Comparison of ENCODE assay signal across 16 cellular contexts in the genomic region with DNA sequence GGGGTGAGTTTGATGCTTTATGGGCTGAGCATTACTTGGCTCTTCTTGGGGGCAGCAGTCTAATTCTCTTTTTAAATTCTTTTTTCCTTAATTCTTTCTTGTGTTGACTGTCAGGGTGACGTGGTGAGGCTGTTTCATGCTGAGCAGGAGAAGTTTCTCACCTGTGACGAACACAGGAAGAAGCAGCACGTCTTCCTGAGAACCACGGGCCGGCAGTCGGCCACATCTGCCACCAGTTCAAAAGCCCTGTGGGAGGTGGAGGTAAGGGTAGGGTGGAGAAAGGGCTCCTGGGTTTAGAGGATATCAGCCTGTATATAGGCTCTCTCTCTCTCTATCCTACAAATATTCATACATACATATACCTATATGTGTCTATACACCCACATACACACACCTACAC.
DNase-seq lines count a peak whose midpoint lies in the region; ATAC-seq and TF ChIP-seq lines count a peak whose summit lies in the region.
"Had no signal": no experiment of that assay in that cellular context is flagged by ENCODE, and none has a peak within 500 bp of the region (broad histone marks: within the 10 kb centered on the region; RNA-seq: fewer than 3 reads in every experiment).

No MANE protein-coding gene starts in this region.

- no peak overlapping the region for H3K4me3 Mint-ChIP-seq in activated CD4-positive, alpha-beta T cell treated with anti-CD3 and anti-CD28 coated beads, Interleukin-2, amount 10 ng/mL, durations not matched to agents 7 days and 5 days
- no peak overlapping the region for H3K4me3 Mint-ChIP-seq in CD4-positive, alpha-beta T cell
- no peak overlapping the region for H3K4me3 Mint-ChIP-seq in activated CD4-positive, alpha-beta memory T cell treated with anti-CD3 and anti-CD28 coated beads, Interleukin-2, amount 10 ng/mL, durations not matched to agents 7 days and 5 days
- no peak overlapping the region for H3K4me3 Mint-ChIP-seq in immature natural killer cell

- 59% methylated on average over 4 of the region's 6 CpGs for WGBS in right lobe of liver (ENCODE audit: insufficient coverage, low coverage, low lambda C conversion rate, missing lambda C conversion rate)

- H3K4me1 Mint-ChIP-seq in activated CD4-positive, alpha-beta T cell treated with anti-CD3 and anti-CD28 coated beads, Interleukin-2, amount 10 ng/mL, durations not matched to agents 7 days and 5 days: peaks cover 20% of the 10 kb centered on the region
- peaks cover 13% of the 10 kb centered on the region for H3K4me1 Mint-ChIP-seq in CD4-positive, alpha-beta T cell (ENCODE audit: low read depth)
- peaks cover 11% of the 10 kb centered on the region for H3K4me1 Mint-ChIP-seq in activated CD4-positive, alpha-beta memory T cell treated with anti-CD3 and anti-CD28 coated beads, Interleukin-2, amount 10 ng/mL, durations not matched to agents 7 days and 5 days
- H3K4me1 Mint-ChIP-seq in immature natural killer cell: peaks cover 7 to 9% of the 10 kb centered on the region in 2 donors

- peak overlapping the region; percentile 68 for H3K27ac Mint-ChIP-seq in activated CD4-positive, alpha-beta T cell treated with anti-CD3 and anti-CD28 coated beads, Interleukin-2, amount 10 ng/mL, durations not matched to agents 7 days and 5 days
- H3K27ac Mint-ChIP-seq in CD4-positive, alpha-beta T cell: peak overlapping the region; percentile 73
- H3K27ac Mint-ChIP-seq in activated CD4-positive, alpha-beta memory T cell treated with anti-CD3 and anti-CD28 coated beads, Interleukin-2, amount 10 ng/mL, durations not matched to agents 7 days and 5 days: no peak overlapping the region
- H3K27ac Mint-ChIP-seq in immature natural killer cell: peak overlapping the region in 5 of 6 donors; percentile 7 to 61 (median 34)

- CTCF ChIA-PET in activated CD4-positive, alpha-beta T cell treated with anti-CD3 and anti-CD28 coated beads, Interleukin-2, amount 10 ng/mL, durations not matched to agents 7 days and 5 days (lab: Charles Lee): no interaction called here
- CTCF ChIA-PET in CD4-positive, alpha-beta T cell (lab: Charles Lee): no interaction called here
- CTCF ChIA-PET in activated CD4-positive, alpha-beta memory T cell treated with anti-CD3 and anti-CD28 coated beads, Interleukin-2, amount 10 ng/mL, durations not matched to agents 7 days and 5 days (lab: Charles Lee): no interaction called here

- POLR2A ChIA-PET in activated CD4-positive, alpha-beta T cell treated with anti-CD3 and anti-CD28 coated beads, Interleukin-2, amount 10 ng/mL, durations not matched to agents 7 days and 5 days (lab: Charles Lee): no interaction called here
- POLR2A ChIA-PET in CD4-positive, alpha-beta T cell (lab: Charles Lee): no interaction called here
- POLR2A ChIA-PET in activated CD4-positive, alpha-beta memory T cell treated with anti-CD3 and anti-CD28 coated beads, Interleukin-2, amount 10 ng/mL, durations not matched to agents 7 days and 5 days (lab: Charles Lee): no interaction called here

- H3K27ac ChIP-seq in CD4-positive, alpha-beta T cell (ENCODE audit: low read depth, low read length): no peak overlapping the region
- H3K27ac ChIP-seq in brain microvascular endothelial cell (no peak overlapping the region), ascending aorta (no peak overlapping the region), right lobe of liver (no peak overlapping the region)

- intact Hi-C loops in CD4-positive, alpha-beta T cell (cut with DNase I, micrococcal nuclease): no loop called here
- intact Hi-C loops in ascending aorta (cut with DNase I) (no loop called here), right lobe of liver (cut with DNase I) (no loop called here)

- no peaks in the 10 kb centered on the region for H3K27me3 ChIP-seq in CD4-positive, alpha-beta T cell (ENCODE audit: control insufficient read depth, insufficient read depth, low read length)
- H3K27me3 ChIP-seq in brain microvascular endothelial cell (replicated peaks) (no peaks in the 10 kb centered on the region), ascending aorta (no peaks in the 10 kb centered on the region), right lobe of liver (no peaks in the 10 kb centered on the region)

- TF ChIP-seq CTCF in CD4-positive, alpha-beta T cell (IDR thresholded peaks at IDR 0.05): no peak
- TF ChIP-seq CTCF in brain microvascular endothelial cell (IDR thresholded peaks at IDR 0.05; ENCODE audit: low read depth, low read length, missing control alignments) (no peak), ascending aorta (IDR thresholded peaks at IDR 0.05) (no peak), right lobe of liver (IDR thresholded peaks at IDR 0.05) (no peak)

- H3K4me1 ChIP-seq in ascending aorta: peaks cover 0 to 5% of the 10 kb centered on the region in 2 donors
- no peaks in the 10 kb centered on the region for H3K4me1 ChIP-seq in right lobe of liver

- ATAC-seq in CD4-positive, alpha-beta T cell (ENCODE audit: poor library complexity): peak; percentile 73
- no peak for ATAC-seq in right lobe of liver
- ATAC-seq: GM12878 had no signal

- H3K36me3 ChIP-seq in brain microvascular endothelial cell (replicated peaks) (no peaks in the 10 kb centered on the region), ascending aorta (peaks cover 36 to 60% of the 10 kb centered on the region in 2 donors), right lobe of liver (peaks cover 0 to 7% (median 3%) of the 10 kb centered on the region in 4 donors)

- in situ Hi-C loops in brain microvascular endothelial cell (cut with HindIII; ENCODE audit: low pct_ligation_motif_present, low sequenced_read_pairs): no loop called here

- peak; percentile 15 for DNase-seq in activated CD4-positive, alpha-beta T cell treated with anti-CD3 and anti-CD28 coated beads, Interleukin-2, amount 10 ng/mL, durations not matched to agents 7 days and 5 days
- no peak for DNase-seq in activated CD4-positive, alpha-beta T cell treated with anti-CD3 and anti-CD28 coated beads, Interleukin-2, amount 50 U/mL, for 4 hours
- no peak for DNase-seq in CD4-positive, alpha-beta T cell
- peak; percentile 20 for DNase-seq in activated CD4-positive, alpha-beta memory T cell treated with anti-CD3 and anti-CD28 coated beads, Interleukin-2, amount 10 ng/mL, durations not matched to agents 7 days and 5 days
- DNase-seq in immature natural killer cell (peak in 1 of 3 donors; percentile 11), brain microvascular endothelial cell (no peak), ascending aorta (ENCODE audit: low spot score in 2 of 2) (no peak), right lobe of liver (no peak)
- DNase-seq: C1 segment of cervical spinal cord, DMS79, KG1, NCI-H1092 treated with DMSO at 0.1 percent for 48 hours, NCI-H1694, NCI-H446, NCI-H82 had no signal

- H3K9me3 ChIP-seq in CD4-positive, alpha-beta T cell (ENCODE audit: control insufficient read depth, low read length): no peaks in the 10 kb centered on the region
- no peaks in the 10 kb centered on the region for H3K9me3 ChIP-seq in ascending aorta
- H3K9me3 ChIP-seq in right lobe of liver: no peaks in the 10 kb centered on the region

- no peak for TF ChIP-seq POLR2A in right lobe of liver (IDR thresholded peaks at IDR 0.05)

- no peak overlapping the region for H3K4me3 ChIP-seq in brain microvascular endothelial cell (ENCODE audit: low read depth, low read length)
- H3K4me3 ChIP-seq in ascending aorta: no peak overlapping the region
- H3K4me3 ChIP-seq in right lobe of liver: no peak overlapping the region
- H3K4me3 ChIP-seq: GM12878 had no signal

- H3K27me3 Mint-ChIP-seq in activated CD4-positive, alpha-beta T cell treated with anti-CD3 and anti-CD28 coated beads, Interleukin-2, amount 10 ng/mL, durations not matched to agents 7 days and 5 days: no peaks in the 10 kb centered on the region
- no peaks in the 10 kb centered on the region for H3K27me3 Mint-ChIP-seq in CD4-positive, alpha-beta T cell
- no peaks in the 10 kb centered on the region for H3K27me3 Mint-ChIP-seq in activated CD4-positive, alpha-beta memory T cell treated with anti-CD3 and anti-CD28 coated beads, Interleukin-2, amount 10 ng/mL, durations not matched to agents 7 days and 5 days
- H3K27me3 Mint-ChIP-seq in immature natural killer cell (ENCODE audit: low read depth in 3 of 3): peaks cover 0 to 4% (median 0%) of the 10 kb centered on the region in 3 donors

- peaks cover 24% of the 10 kb centered on the region for H3K36me3 Mint-ChIP-seq in activated CD4-positive, alpha-beta T cell treated with anti-CD3 and anti-CD28 coated beads, Interleukin-2, amount 10 ng/mL, durations not matched to agents 7 days and 5 days (ENCODE audit: low read depth)
- H3K36me3 Mint-ChIP-seq in CD4-positive, alpha-beta T cell (ENCODE audit: low read depth): peaks cover 96% of the 10 kb centered on the region
- H3K36me3 Mint-ChIP-seq in activated CD4-positive, alpha-beta memory T cell treated with anti-CD3 and anti-CD28 coated beads, Interleukin-2, amount 10 ng/mL, durations not matched to agents 7 days and 5 days (ENCODE audit: low read depth): peaks cover 26% of the 10 kb centered on the region
- H3K36me3 Mint-ChIP-seq in immature natural killer cell: peaks cover 29 to 64% (median 43%) of the 10 kb centered on the region in 3 donors

- H3K9me3 Mint-ChIP-seq in activated CD4-positive, alpha-beta T cell treated with anti-CD3 and anti-CD28 coated beads, Interleukin-2, amount 10 ng/mL, durations not matched to agents 7 days and 5 days: no peaks in the 10 kb centered on the region
- H3K9me3 Mint-ChIP-seq in CD4-positive, alpha-beta T cell: no peaks in the 10 kb centered on the region
- no peaks in the 10 kb centered on the region for H3K9me3 Mint-ChIP-seq in activated CD4-positive, alpha-beta memory T cell treated with anti-CD3 and anti-CD28 coated beads, Interleukin-2, amount 10 ng/mL, durations not matched to agents 7 days and 5 days
- no peaks in the 10 kb centered on the region for H3K9me3 Mint-ChIP-seq in immature natural killer cell

Comparison
In these comparisons a context has a peak if more than half of its experiments do, and no peak if none do; other contexts are left out.
1. DNase-seq: peak in activated CD4-positive, alpha-beta T cell treated with anti-CD3 and anti-CD28 coated beads, Interleukin-2, amount 10 ng/mL, durations not matched to agents 7 days and 5 days (single experiment) and activated CD4-positive, alpha-beta memory T cell treated with anti-CD3 and anti-CD28 coated beads, Interleukin-2, amount 10 ng/mL, durations not matched to agents 7 days and 5 days (single experiment); none in activated CD4-positive, alpha-beta T cell treated with anti-CD3 and anti-CD28 coated beads, Interleukin-2, amount 50 U/mL, for 4 hours (0 of 2), CD4-positive, alpha-beta T cell (0 of 10), brain microvascular endothelial cell (single experiment), ascending aorta (0 of 2) and right lobe of liver (0 of 3).